In genomic region chr6:138291036-138291848, GRCh38 we compare ENCODE assay signal across 15 cellular contexts.
"Had no signal": no experiment of that assay in that cellular context is flagged by ENCODE, and none has a peak within 500 bp of the region (broad histone marks: within the 10 kb centered on the region; RNA-seq: fewer than 3 reads in every experiment).

No MANE protein-coding gene starts in this region.

- H3K36me3 Mint-ChIP-seq: activated naive CD8-positive, alpha-beta T cell; stimulated activated memory B cell treated with anti-CD40 and anti-IgM and Interleukin-4, amounts not matched to agents 10 μg/mL and 1 μg/mL and 100 μg/mL, for 72 hours had no signal

- H3K4me3 Mint-ChIP-seq: activated naive CD8-positive, alpha-beta T cell; activated T-cell treated with anti-CD3 and anti-CD28 coated beads, Interleukin-2, amount 50 U/mL, for 4 hours; neural crest cell; stimulated activated memory B cell treated with anti-CD40 and anti-IgM and Interleukin-4, amounts not matched to agents 10 μg/mL and 1 μg/mL and 100 μg/mL, for 72 hours; T-helper 2 cell treated with Interferon-gamma antibody and Interleukin-4, amounts not matched to agents 5 μg/mL and 100 μg/mL, for 36 hours had no signal

- H3K9me3 Mint-ChIP-seq: activated T-cell treated with anti-CD3 and anti-CD28 coated beads, Interleukin-2, amount 50 U/mL, for 4 hours; neural crest cell; stimulated activated memory B cell treated with anti-CD40 and anti-IgM and Interleukin-4, amounts not matched to agents 10 μg/mL and 1 μg/mL and 100 μg/mL, for 72 hours; T-helper 2 cell treated with Interferon-gamma antibody and Interleukin-4, amounts not matched to agents 5 μg/mL and 100 μg/mL, for 36 hours had no signal

- H3K27ac Mint-ChIP-seq: activated naive CD8-positive, alpha-beta T cell; stimulated activated memory B cell treated with anti-CD40 and anti-IgM and Interleukin-4, amounts not matched to agents 10 μg/mL and 1 μg/mL and 100 μg/mL, for 72 hours; T-helper 2 cell treated with Interferon-gamma antibody and Interleukin-4, amounts not matched to agents 5 μg/mL and 100 μg/mL, for 36 hours had no signal

- H3K27me3 ChIP-seq: tibial nerve, vagina had no signal

- H3K4me1 Mint-ChIP-seq: neural crest cell had no signal

- H3K27ac ChIP-seq: left ventricle myocardium inferior, tibial nerve, vagina had no signal

- ATAC-seq: activated T-cell treated with anti-CD3 and anti-CD28 coated beads, Interleukin-2, amount 50 U/mL, for 4 hours; right cardiac atrium; stimulated activated memory B cell treated with anti-CD40 and anti-IgM and Interleukin-4, amounts not matched to agents 10 μg/mL and 1 μg/mL and 100 μg/mL, for 72 hours had no signal

- H3K27me3 Mint-ChIP-seq: activated naive CD8-positive, alpha-beta T cell had no signal

- H3K4me3 ChIP-seq: left ventricle myocardium inferior, tibial nerve, vagina had no signal

- H3K9me3 ChIP-seq: left ventricle myocardium inferior, tibial nerve, vagina had no signal

- DNase-seq: activated CD4-positive, alpha-beta T cell treated with anti-CD3 and anti-CD28 coated beads, Interleukin-2, amount 50 U/mL, for 4 hours; activated CD4-positive, CD25-positive, alpha-beta regulatory T cell treated with anti-CD3 and anti-CD28 coated beads, Interleukin-2, amount 50 U/mL, for 72 hours; activated effector memory CD4-positive, alpha-beta T cell treated with anti-CD3 and anti-CD28 coated beads, Interleukin-2, amount 50 U/mL, for 16 hours; activated T-cell treated with anti-CD3 and anti-CD28 coated beads, Interleukin-2, amount 50 U/mL, for 4 hours; cerebellar nuclear complex; dermis blood vessel endothelial cell; left ventricle myocardium inferior; stimulated activated CD4-positive, alpha-beta T cell treated with anti-CD3 and anti-CD28 coated beads, Interleukin-1b, Interleukin-23, amount 100 ng/mL, for 48 hours had no signal

- H3K36me3 ChIP-seq: left ventricle myocardium inferior, tibial nerve, vagina had no signal

- H3K4me1 ChIP-seq: left ventricle myocardium inferior, tibial nerve, vagina had no signal
